ENCODE assay signal across 1 cellular context in genomic region chr7:155917836-155918385, GRCh38.
TF ChIP-seq lines count a peak whose summit lies in the region.

No MANE protein-coding gene starts in this region.

TF ChIP-seq in K562, 482 proteins besides CTCF, POLR2A, EP300 and RAD21:
- TF ChIP-seq ZFP30 (CRISPR knock-in tag; IDR thresholded peaks at IDR 0.05; ENCODE audit: borderline replicate concordance) (no peak), NFRKB (IDR thresholded peaks at IDR 0.05; ENCODE audit: low read depth) (no peak), HOXB6 (CRISPR knock-in tag; IDR thresholded peaks at IDR 0.05; ENCODE audit: borderline replicate concordance) (no peak), FOXJ3 (CRISPR knock-in tag; IDR thresholded peaks at IDR 0.05) (no peak), ZNF668 (CRISPR knock-in tag; IDR thresholded peaks at IDR 0.05) (no peak), NFYB (IDR thresholded peaks at IDR 0.05; ENCODE audit: extremely low read depth, insufficient read length) (no peak), ARHGAP35 (IDR thresholded peaks at IDR 0.05; ENCODE audit: partially characterized antibody) (no peak), ETS1 (conservative IDR thresholded peaks at IDR 0.05; ENCODE audit: control insufficient read depth, low read depth, low read length) (no peak), DEAF1 (CRISPR knock-in tag; IDR thresholded peaks at IDR 0.05) (no peak), NR2C1 (IDR thresholded peaks at IDR 0.05) (no peak), NR2C1 (tag; IDR thresholded peaks at IDR 0.05) (no peak), ATF7 (IDR thresholded peaks at IDR 0.05) (no peak)
